ENCODE assay signal across 29 cellular contexts in genomic region chr10:14362098-14362497, GRCh38.
"Had no signal": no experiment of that assay in that cellular context is flagged by ENCODE, and none has a peak within 500 bp of the region (broad histone marks: within the 10 kb centered on the region; RNA-seq: fewer than 3 reads in every experiment).

No MANE protein-coding gene starts in this region.

- H3K36me3 Mint-ChIP-seq: activated naive CD8-positive, alpha-beta T cell treated with anti-CD3 and anti-CD28 coated beads for 36 hours; natural killer cell treated with Interleukin-12 subunit alpha and Interleukin-12 subunit beta and Interleukin-15 and Interleukin-18, amount 100 ng/mL, for 72 hours; stimulated activated effector memory CD8-positive, alpha-beta T cell treated with anti-CD3 and anti-CD28 coated beads, Interleukin-12 subunit alpha, Interleukin-12 subunit beta, amount 100 ng/mL, for 72 hours; type B pancreatic cell had no signal

- H3K4me1 Mint-ChIP-seq: central memory CD8-positive, alpha-beta T cell; stimulated activated effector memory CD8-positive, alpha-beta T cell treated with anti-CD3 and anti-CD28 coated beads, Interleukin-12 subunit alpha, Interleukin-12 subunit beta, amount 100 ng/mL, for 72 hours had no signal

- H3K4me3 Mint-ChIP-seq: activated naive CD4-positive, alpha-beta T cell treated with anti-CD3 and anti-CD28 coated beads for 36 hours; activated naive CD8-positive, alpha-beta T cell treated with anti-CD3 and anti-CD28 coated beads for 36 hours; activated T-helper 1 cell treated with anti-CD3 and anti-CD28 coated beads, Interleukin-12 subunit alpha, Interleukin-12 subunit beta, Interleukin-2, Interleukin-4 antibody, amounts not matched to agents 30 ng/mL and 10 ng/mL and 1 ng/mL, durations not matched to agents 14 hours and 24 hours and 36 hours; central memory CD8-positive, alpha-beta T cell; natural killer cell treated with Interleukin-12 subunit alpha and Interleukin-12 subunit beta and Interleukin-15 and Interleukin-18, amount 100 ng/mL, for 72 hours; stimulated activated effector memory CD8-positive, alpha-beta T cell treated with anti-CD3 and anti-CD28 coated beads, Interleukin-12 subunit alpha, Interleukin-12 subunit beta, amount 100 ng/mL, for 72 hours; stimulated activated naive CD8-positive, alpha-beta T cell treated with anti-CD3 and anti-CD28 coated beads, Interleukin-15, Interleukin-2, amounts not matched to agents 100 ng/mL and 50 ng/mL, for 24 hours; type B pancreatic cell had no signal

- H3K27ac Mint-ChIP-seq: activated naive CD4-positive, alpha-beta T cell treated with anti-CD3 and anti-CD28 coated beads for 36 hours; activated naive CD8-positive, alpha-beta T cell treated with anti-CD3 and anti-CD28 coated beads for 36 hours; activated T-helper 1 cell treated with anti-CD3 and anti-CD28 coated beads, Interleukin-12 subunit alpha, Interleukin-12 subunit beta, Interleukin-2, Interleukin-4 antibody, amounts not matched to agents 30 ng/mL and 10 ng/mL and 1 ng/mL, durations not matched to agents 14 hours and 24 hours and 36 hours; natural killer cell treated with Interleukin-12 subunit alpha and Interleukin-12 subunit beta and Interleukin-15 and Interleukin-18, amount 100 ng/mL, for 72 hours; stimulated activated effector memory CD8-positive, alpha-beta T cell treated with anti-CD3 and anti-CD28 coated beads, Interleukin-12 subunit alpha, Interleukin-12 subunit beta, amount 100 ng/mL, for 72 hours; stimulated activated naive CD8-positive, alpha-beta T cell treated with anti-CD3 and anti-CD28 coated beads, Interleukin-15, Interleukin-2, amounts not matched to agents 100 ng/mL and 50 ng/mL, for 24 hours; type B pancreatic cell had no signal

- H3K9me3 Mint-ChIP-seq: activated naive CD4-positive, alpha-beta T cell treated with anti-CD3 and anti-CD28 coated beads for 36 hours; activated naive CD8-positive, alpha-beta T cell treated with anti-CD3 and anti-CD28 coated beads for 36 hours; activated T-helper 1 cell treated with anti-CD3 and anti-CD28 coated beads, Interleukin-12 subunit alpha, Interleukin-12 subunit beta, Interleukin-2, Interleukin-4 antibody, amounts not matched to agents 30 ng/mL and 10 ng/mL and 1 ng/mL, durations not matched to agents 14 hours and 24 hours and 36 hours; central memory CD8-positive, alpha-beta T cell; natural killer cell treated with Interleukin-12 subunit alpha and Interleukin-12 subunit beta and Interleukin-15 and Interleukin-18, amount 100 ng/mL, for 72 hours; stimulated activated effector memory CD8-positive, alpha-beta T cell treated with anti-CD3 and anti-CD28 coated beads, Interleukin-12 subunit alpha, Interleukin-12 subunit beta, amount 100 ng/mL, for 72 hours; stimulated activated naive CD8-positive, alpha-beta T cell treated with anti-CD3 and anti-CD28 coated beads, Interleukin-15, Interleukin-2, amounts not matched to agents 100 ng/mL and 50 ng/mL, for 24 hours; type B pancreatic cell had no signal

- ATAC-seq: activated CD4-positive, CD25-positive, alpha-beta regulatory T cell treated with anti-CD3 and anti-CD28 coated beads, Interleukin-2, amount 50 U/mL, for 24 hours; gastroesophageal sphincter; left cardiac atrium; left ventricle myocardium superior; mucosa of descending colon; natural killer cell treated with Interleukin-12 subunit alpha and Interleukin-12 subunit beta and Interleukin-15 and Interleukin-18, amount 100 ng/mL, for 72 hours; right cardiac atrium; stimulated activated effector memory CD8-positive, alpha-beta T cell treated with anti-CD3 and anti-CD28 coated beads, Interleukin-12 subunit alpha, Interleukin-12 subunit beta, amount 100 ng/mL, for 72 hours had no signal

- DNase-seq: activated CD4-positive, alpha-beta T cell treated with anti-CD3 and anti-CD28 coated beads for 48 hours; activated CD4-positive, alpha-beta T cell treated with anti-CD3 and anti-CD28 coated beads, Interleukin-2, amount 50 U/mL, for 48 hours; activated CD8-positive, alpha-beta memory T cell treated with anti-CD3 and anti-CD28 coated beads, Interleukin-2, amount 50 U/mL, for 4 hours; activated effector memory CD4-positive, alpha-beta T cell treated with anti-CD3 and anti-CD28 coated beads, Interleukin-2, amount 50 U/mL, for 16 hours; activated naive CD4-positive, alpha-beta T cell treated with anti-CD3 and anti-CD28 coated beads for 36 hours; activated naive CD8-positive, alpha-beta T cell treated with anti-CD3 and anti-CD28 coated beads for 36 hours; activated T-cell treated with anti-CD3 and anti-CD28 coated beads, Interleukin-2, amount 50 U/mL, for 1 hour; dorsolateral prefrontal cortex; effector memory CD4-positive, alpha-beta T cell; islet precursor cell; left cardiac atrium; left ventricle myocardium superior; mucosa of descending colon; posterior cingulate gyrus; right cardiac atrium; stimulated activated CD4-positive, alpha-beta T cell treated with anti-CD3 and anti-CD28 coated beads, Interleukin-4, amount 100 ng/mL, for 1 hour; uterus had no signal

- H3K4me3 ChIP-seq: ascending aorta, coronary artery, dorsolateral prefrontal cortex, gastroesophageal sphincter, hepatocyte, mucosa of descending colon, thoracic aorta, uterus had no signal
